In genomic region chrX:133970021-133970550, GRCh38 we compare ENCODE assay signal across 25 cellular contexts. TPM values are rescaled to one million over a fixed set of nuclear protein-coding genes. Genes with fewer than 3 reads are reported as not detected.
DNase-seq lines count a peak whose midpoint lies in the region; ATAC-seq and TF ChIP-seq lines count a peak whose summit lies in the region.
"Had no signal": no experiment of that assay in that cellular context is flagged by ENCODE, and none has a peak within 500 bp of the region (broad histone marks: within the 10 kb centered on the region; RNA-seq: fewer than 3 reads in every experiment).

No MANE protein-coding gene starts in this region.

- H4K91ac ChIP-seq in neuronal stem cell (ENCODE audit: low read depth, low read length, poor library complexity), result no peak overlapping the region

- H3K9me3 ChIP-seq in neuronal stem cell (replicated peaks in 1 of 2; ENCODE audit: control insufficient read depth in 2 of 2, insufficient read depth in 1 of 2, low read depth in 1 of 2, low read length in 2 of 2) (no peaks in the 10 kb centered on the region), sigmoid colon (no peaks in the 10 kb centered on the region)
- H3K9me3 ChIP-seq: SJSA1, uterus had no signal

- TF ChIP-seq EP300 in sigmoid colon (IDR thresholded peaks at IDR 0.05), result no peak

- no peak overlapping the region for H3K4ac ChIP-seq in neuronal stem cell (ENCODE audit: low read length)

- no peak overlapping the region for H2BK5ac ChIP-seq in neuronal stem cell (ENCODE audit: low read length)

- intact Hi-C loops in sigmoid colon (cut with DNase I), result no loop called here

- H3K36me3 ChIP-seq in H7 (replicated peaks; ENCODE audit: control insufficient read depth, insufficient read depth, low read length) (no peaks in the 10 kb centered on the region), neuronal stem cell (replicated peaks in 1 of 2; ENCODE audit: control insufficient read depth in 2 of 2, insufficient read depth in 2 of 2, low read length in 2 of 2) (no peaks in the 10 kb centered on the region), sigmoid colon (no peaks in the 10 kb centered on the region)
- H3K36me3 ChIP-seq: brain microvascular endothelial cell, SJSA1, uterus had no signal

- no peak overlapping the region for H3K23ac ChIP-seq in neuronal stem cell (ENCODE audit: low read depth, low read length, poor library complexity)

- H3K14ac ChIP-seq in neuronal stem cell (ENCODE audit: low read length), result no peak overlapping the region

- H2BK120ac ChIP-seq in neuronal stem cell (ENCODE audit: low read depth, low read length), result no peak overlapping the region

- H3K27me3 ChIP-seq in H7 (ENCODE audit: control insufficient read depth, insufficient read depth, low read length) (no peaks in the 10 kb centered on the region), neuronal stem cell (ENCODE audit: control insufficient read depth in 3 of 3, insufficient read depth in 3 of 3, low read depth in 1 of 3, low read length in 3 of 3) (peaks cover 0 to 6% (median 0%) of the 10 kb centered on the region in 3 experiments), sigmoid colon (no peaks in the 10 kb centered on the region)
- H3K27me3 ChIP-seq: brain microvascular endothelial cell, SJSA1 had no signal

- H2AK5ac ChIP-seq in neuronal stem cell (ENCODE audit: low read depth, low read length), result no peak overlapping the region

- DNase-seq in H7 (peak; percentile 10), OCI-M1 (lab: John Stamatoyannopoulos, UW) (peak; percentile 1), iPS-NIHi11 (ENCODE audit: low spot score) (peak; percentile 16), neuronal stem cell (ENCODE audit: low spot score) (no peak), OCI-M2 (lab: John Stamatoyannopoulos, UW; ENCODE audit: unreplicated experiment) (no peak), sigmoid colon (no peak)
- DNase-seq: activated CD4-positive, alpha-beta T cell treated with anti-CD3 and anti-CD28 coated beads for 4 hours; activated naive CD4-positive, alpha-beta T cell treated with anti-CD3 and anti-CD28 coated beads, Interleukin-2, amount 50 U/mL, for 16 hours; brain microvascular endothelial cell; CD8-positive, alpha-beta T cell; effector CD8-positive, alpha-beta T cell; GOT3; naive thymus-derived CD8-positive, alpha-beta T cell; small intestine; stimulated activated CD4-positive, alpha-beta T cell treated with anti-CD3 and anti-CD28 coated beads, Interleukin-1b, Interleukin-23, amount 100 ng/mL, for 48 hours; stimulated activated naive CD4-positive, alpha-beta T cell treated with Interleukin-2 at 50 U/mL for 16 hours; T1000; uterus had no signal

- no peak overlapping the region for H4K8ac ChIP-seq in neuronal stem cell (ENCODE audit: low read depth, low read length)

- H3K4me2 ChIP-seq in neuronal stem cell (ENCODE audit: insufficient read depth, low read length, poor library complexity, severe bottlenecking), result peak overlapping the region; percentile 18

- no peak for TF ChIP-seq CTCF in sigmoid colon (IDR thresholded peaks at IDR 0.05)

- no peak overlapping the region for H2BK15ac ChIP-seq in neuronal stem cell (ENCODE audit: low read length)

- H3K9ac ChIP-seq in neuronal stem cell (ENCODE audit: low read depth, low read length, poor library complexity), result no peak overlapping the region

- no peak for TF ChIP-seq POLR2A in sigmoid colon (IDR thresholded peaks at IDR 0.05)

- no peak overlapping the region for H3K18ac ChIP-seq in neuronal stem cell (ENCODE audit: low read length)

- H3K4me3 ChIP-seq in H7 (ENCODE audit: insufficient read depth, low read depth, low read length) (no peak overlapping the region), neuronal stem cell (ENCODE audit: low read length in 2 of 2) (no peak overlapping the region), sigmoid colon (no peak overlapping the region)
- H3K4me3 ChIP-seq: SJSA1, uterus had no signal

- H2BK12ac ChIP-seq in neuronal stem cell (ENCODE audit: low read length), result no peak overlapping the region

- peaks cover 4 to 10% of the 10 kb centered on the region in 2 donors for H3K4me1 ChIP-seq in neuronal stem cell (ENCODE audit: control insufficient read depth in 2 of 2, insufficient read depth in 1 of 2, low read depth in 1 of 2, low read length in 2 of 2)
- H3K4me1 ChIP-seq in sigmoid colon, result no peaks in the 10 kb centered on the region
- H3K4me1 ChIP-seq: SJSA1, uterus had no signal

- no CpG with 5 or more reads among the region's 6 CpGs for WGBS in neuronal stem cell (ENCODE audit: extremely low coverage in 2 of 2, insufficient read length in 2 of 2, insufficient replicate concordance in 1 of 2), 2 donors
- 72 to 80% methylated on average over 6 of the region's 6 CpGs for WGBS in sigmoid colon, 2 donors

- peaks cover 3% of the 10 kb centered on the region for H3K79me1 ChIP-seq in neuronal stem cell (ENCODE audit: low read depth, low read length)

- peak overlapping the region; percentile 68 for H3K27ac ChIP-seq in neuronal stem cell (replicated peaks; ENCODE audit: low read length)
- no peak overlapping the region for H3K27ac ChIP-seq in sigmoid colon
- H3K27ac ChIP-seq: brain microvascular endothelial cell, epithelial cell of prostate, SJSA1, uterus, VCaP had no signal

- H2AFZ ChIP-seq in neuronal stem cell (ENCODE audit: low read length), result peak overlapping the region; percentile 16

- ATAC-seq in HG03342 (IDR thresholded peaks at IDR 0.05; ENCODE audit: unreplicated experiment), result no peak
- ATAC-seq in GM21576 (IDR thresholded peaks at IDR 0.05; ENCODE audit: unreplicated experiment), result no peak
- ATAC-seq: activated T-helper 17 cell treated with anti-CD3 and anti-CD28 coated beads, Interleukin-2, amount 50 U/mL, for 72 hours; CD8-positive, alpha-beta T cell; naive thymus-derived CD8-positive, alpha-beta T cell had no signal

RNA-seq across cellular contexts. Expression of gene GPC3, which starts 15.3 kb away (rescaled TPM):
- total RNA-seq in H7 (2014; rRNA removed; shearing (Covaris generic)), result 73.2 and 81.0 TPM in 2 replicates
- polyA plus RNA-seq in neuronal stem cell (2013, experiment 1 of 2), result 308 TPM
- 313 TPM for polyA plus RNA-seq in neuronal stem cell (2013, experiment 2 of 2)
- total RNA-seq in sigmoid colon, result 10 to 100 TPM in 1 of 4 donors, 1 to 10 TPM in 3; 1.6 to 31.4 (median 6.3) TPM
- 1 to 10 TPM in 1 of 3 donors, under 1 TPM in 2; 0.46 to 2.7 (median 0.60) TPM for polyA plus RNA-seq in sigmoid colon
- total RNA-seq: naive thymus-derived CD8-positive, alpha-beta T cell; osteoblast had no signal

Comparison
In these comparisons a context has a peak if more than half of its experiments do, and no peak if none do; other contexts are left out.
1. DNase-seq: peak in H7 (single experiment), OCI-M1 (single experiment) and iPS-NIHi11 (single experiment); none in neuronal stem cell (single experiment), OCI-M2 (single experiment) and sigmoid colon (single experiment).